8 cellular contexts compared by ENCODE assay signal in the genomic region with DNA sequence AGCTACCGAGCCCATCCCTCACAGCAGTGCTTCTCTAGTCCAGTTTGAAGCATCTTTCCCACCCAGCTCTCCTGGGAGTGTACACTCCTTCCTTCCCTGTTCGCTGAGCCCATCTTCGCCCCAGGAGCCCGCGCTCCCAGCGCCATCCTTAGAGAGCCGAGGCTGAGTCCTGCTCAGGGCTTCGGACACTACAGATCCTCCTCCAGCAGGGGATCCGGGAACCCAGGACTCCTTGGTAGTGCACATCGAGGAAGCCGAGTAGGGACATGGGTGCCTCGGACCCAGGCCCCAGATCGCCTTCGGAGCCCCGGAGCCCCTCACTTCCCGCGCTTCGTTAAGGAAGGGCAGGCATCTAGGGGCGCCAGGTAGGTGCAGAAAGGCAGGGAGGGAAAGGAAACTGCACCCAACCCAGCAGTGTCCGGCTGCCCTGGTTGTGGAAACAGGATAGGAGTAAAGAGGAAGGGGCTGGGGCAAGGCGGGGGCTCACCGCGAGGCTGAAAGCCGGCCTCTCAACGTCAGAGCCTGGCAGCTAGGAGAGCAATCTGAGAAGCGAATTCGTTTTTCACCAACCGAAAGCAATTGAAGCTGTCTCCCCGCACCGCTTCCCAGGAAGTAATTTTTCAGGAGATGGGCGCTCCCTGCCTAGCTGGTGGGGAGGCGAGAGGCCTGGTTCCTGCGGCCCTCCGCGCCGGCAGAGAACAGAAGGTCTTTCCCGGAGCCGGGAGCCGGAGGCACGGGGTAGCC. TPM values are rescaled to one million over a fixed set of nuclear protein-coding genes. Genes with fewer than 3 reads are reported as not detected.
A peak's percentile ranks its signal among the peaks of the same experiment; 100 is the strongest.
DNase-seq lines count a peak whose midpoint lies in the region; ATAC-seq and TF ChIP-seq lines count a peak whose summit lies in the region.

No MANE protein-coding gene starts in this region.

- CTCF ChIA-PET in T-cell (lab: Charles Lee) = no interaction called here

- peak overlapping the region; percentile 77 for H3K27ac Mint-ChIP-seq in T-helper 1 cell treated with Interleukin-12 subunit alpha and Interleukin-12 subunit beta and Interleukin-4 antibody, amounts not matched to agents 30 μg/mL and 1 μg/mL, for 36 hours
- peak overlapping the region in 1 of 2 donors; percentile 63 for H3K27ac Mint-ChIP-seq in T-cell

- no peak for DNase-seq in T-helper 1 cell
- no peak for DNase-seq in T-cell
- DNase-seq in foreskin fibroblast = peak in 1 of 2 donors; percentile 49
- DNase-seq in skeletal muscle cell (ENCODE audit: low read depth) = no peak
- no peak for DNase-seq in hypothalamus (lab: John Stamatoyannopoulos, UW)
- DNase-seq in ureter (ENCODE audit: low spot score) = no peak

- H3K4me3 ChIP-seq in foreskin fibroblast (ENCODE audit: low read depth in 1 of 2, low read length in 2 of 2) (peak overlapping the region; percentile 35 to 37), skeletal muscle cell (ENCODE audit: low read depth, low read length) (peak overlapping the region; percentile 20)

- H3K4me1 Mint-ChIP-seq in T-helper 1 cell treated with Interleukin-12 subunit alpha and Interleukin-12 subunit beta and Interleukin-4 antibody, amounts not matched to agents 30 μg/mL and 1 μg/mL, for 36 hours (ENCODE audit: low read depth) = peaks cover 10% of the 10 kb centered on the region
- peaks cover 41 to 45% (median 44%) of the 10 kb centered on the region in 3 donors for H3K4me1 Mint-ChIP-seq in T-cell

- POLR2A ChIA-PET in T-cell (lab: Charles Lee) = no interaction called here

- no peak for ATAC-seq in T-cell (replicated peaks in 1 of 4)
- no peak for ATAC-seq in HG03280 (IDR thresholded peaks at IDR 0.05; ENCODE audit: unreplicated experiment)

- peaks cover 1% of the 10 kb centered on the region for H3K36me3 Mint-ChIP-seq in T-helper 1 cell treated with Interleukin-12 subunit alpha and Interleukin-12 subunit beta and Interleukin-4 antibody, amounts not matched to agents 30 μg/mL and 1 μg/mL, for 36 hours (ENCODE audit: low read depth)
- no peaks in the 10 kb centered on the region for H3K36me3 Mint-ChIP-seq in T-cell

- H3K9me3 Mint-ChIP-seq in T-helper 1 cell treated with Interleukin-12 subunit alpha and Interleukin-12 subunit beta and Interleukin-4 antibody, amounts not matched to agents 30 μg/mL and 1 μg/mL, for 36 hours = no peaks in the 10 kb centered on the region
- H3K9me3 Mint-ChIP-seq in T-cell = no peaks in the 10 kb centered on the region

- H3K27me3 Mint-ChIP-seq in T-helper 1 cell treated with Interleukin-12 subunit alpha and Interleukin-12 subunit beta and Interleukin-4 antibody, amounts not matched to agents 30 μg/mL and 1 μg/mL, for 36 hours (ENCODE audit: low read depth) = peaks cover 86% of the 10 kb centered on the region
- peaks cover 64 to 77% of the 10 kb centered on the region in 2 donors for H3K27me3 Mint-ChIP-seq in T-cell

- peak overlapping the region; percentile 54 for H3K4me3 Mint-ChIP-seq in T-helper 1 cell treated with Interleukin-12 subunit alpha and Interleukin-12 subunit beta and Interleukin-4 antibody, amounts not matched to agents 30 μg/mL and 1 μg/mL, for 36 hours
- H3K4me3 Mint-ChIP-seq in T-cell = peak overlapping the region; percentile 63 to 82 (median 66)

- TF ChIP-seq CTCF in foreskin fibroblast (IDR thresholded peaks at IDR 0.05; ENCODE audit: low read depth, low read length) = no peak

RNA-seq across cellular contexts. Expression of a gene that starts 1.0 kb away (rescaled TPM):
- total RNA-seq in T-cell = not detected
- not detected for total RNA-seq in ureter

RNA-seq across cellular contexts. Expression of a gene that starts 48.3 kb away (rescaled TPM):
- under 1 TPM in 2 of 5 donors, not detected in 3; 0.09 to 0.35 TPM for total RNA-seq in T-cell
- not detected for total RNA-seq in ureter
